In the genomic region with DNA sequence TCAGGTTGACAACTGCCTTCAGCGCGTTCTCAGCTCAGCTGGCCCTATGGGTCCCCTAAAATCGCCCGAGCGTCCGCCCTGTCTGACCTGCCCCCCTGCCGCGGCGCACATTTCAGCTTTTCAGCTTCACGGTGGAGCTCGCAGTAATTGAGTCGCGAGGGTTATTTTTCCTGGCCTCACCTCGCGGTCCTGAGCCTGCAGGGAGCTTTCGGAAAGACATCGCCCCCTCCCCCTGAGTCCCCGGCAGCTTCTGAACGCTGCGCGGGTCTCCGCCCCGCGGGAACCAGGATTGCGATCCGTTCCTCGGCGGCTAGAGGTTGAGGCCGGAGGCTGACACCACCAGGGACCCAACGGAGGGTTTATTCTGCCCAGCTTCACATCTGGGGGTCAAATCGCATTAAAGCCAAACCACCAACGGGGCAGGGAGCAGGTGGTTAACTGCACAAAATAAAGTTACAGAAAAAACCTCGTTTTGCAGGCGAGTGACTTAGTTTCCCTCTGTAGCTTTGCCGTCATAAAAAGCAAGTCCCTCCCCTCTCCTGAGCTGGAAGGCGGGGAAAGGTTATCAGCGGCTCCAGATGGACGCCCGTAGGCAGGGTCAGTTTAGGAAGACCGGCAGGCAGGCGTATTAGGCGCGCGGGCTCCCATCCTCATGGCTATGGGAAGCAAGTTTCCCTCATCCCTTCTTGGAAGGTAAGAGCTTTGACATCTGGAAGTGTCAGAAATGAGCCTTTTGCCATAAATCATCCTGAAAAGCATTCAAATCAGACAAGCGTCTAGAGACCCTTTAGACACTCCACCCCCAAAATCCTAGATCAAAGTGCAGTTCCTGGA, we compare ENCODE assay signal across 12 cellular contexts. TPM values are rescaled to one million over a fixed set of nuclear protein-coding genes. Genes with fewer than 3 reads are reported as not detected.
DNase-seq lines count a peak whose midpoint lies in the region; ATAC-seq and TF ChIP-seq lines count a peak whose summit lies in the region.
"Had no signal": no experiment of that assay in that cellular context is flagged by ENCODE, and none has a peak within 500 bp of the region (broad histone marks: within the 10 kb centered on the region; RNA-seq: fewer than 3 reads in every experiment).

No MANE protein-coding gene starts in this region.

- H3K9me3 ChIP-seq in heart right ventricle = no peaks in the 10 kb centered on the region
- H3K9me3 ChIP-seq: pancreas had no signal

- peaks cover 0 to 28% (median 16%) of the 10 kb centered on the region in 9 donors for H3K4me1 ChIP-seq in heart right ventricle

- H3K27ac ChIP-seq in heart right ventricle = no peak overlapping the region
- H3K27ac ChIP-seq: pancreas, PC-9 had no signal

- WGBS in heart right ventricle, 2 donors = 2 to 4% methylated on average over 45 of the region's 45 CpGs

- peak overlapping the region; percentile 27 for H3K4me3 ChIP-seq in H7 (ENCODE audit: insufficient read depth, low read depth, low read length)
- H3K4me3 ChIP-seq in heart right ventricle = peak overlapping the region; percentile 27 to 57 (median 44)
- H3K4me3 ChIP-seq: PC-9 had no signal

- peak; percentile 8 for ATAC-seq in SK-N-SH treated with all-trans-retinoic acid at 6 μM for 48 hours
- peak in 5 of 8 donors; percentile 47 to 61 (median 56) for ATAC-seq in heart right ventricle
- ATAC-seq in HG02678 (IDR thresholded peaks at IDR 0.05; ENCODE audit: unreplicated experiment) = no peak
- no peak for ATAC-seq in HG03135 (IDR thresholded peaks at IDR 0.05; ENCODE audit: unreplicated experiment)
- ATAC-seq: activated CD8-positive, alpha-beta memory T cell treated with anti-CD3 and anti-CD28 coated beads, Interleukin-2, amount 10 ng/mL, durations not matched to agents 7 days and 5 days; stimulated activated memory B cell treated with anti-CD40 and anti-IgM and Interleukin-4, amounts not matched to agents 10 μg/mL and 1 μg/mL and 100 μg/mL, for 72 hours had no signal

- peak; percentile 63 for DNase-seq in H7
- peak in 1 of 2 donors; percentile 11 for DNase-seq in heart right ventricle
- DNase-seq in retina = peak; percentile 73
- no peak for DNase-seq in AML-193 (lab: John Stamatoyannopoulos, UW)
- no peak for DNase-seq in DMS79 (lab: John Stamatoyannopoulos, UW)
- DNase-seq: activated CD8-positive, alpha-beta memory T cell treated with anti-CD3 and anti-CD28 coated beads, Interleukin-2, amount 10 ng/mL, durations not matched to agents 7 days and 5 days; PC-9 had no signal

- intact Hi-C loops in heart right ventricle (cut with DNase I) = no loop called here

- TF ChIP-seq CTCF in heart right ventricle (IDR thresholded peaks at IDR 0.05) = no peak

- H3K27me3 ChIP-seq in H7 (ENCODE audit: control insufficient read depth, insufficient read depth, low read length) (peaks cover 88% of the 10 kb centered on the region), heart right ventricle (peaks cover 0 to 99% (median 88%) of the 10 kb centered on the region in 7 donors)

- H3K36me3 ChIP-seq in H7 (replicated peaks; ENCODE audit: control insufficient read depth, insufficient read depth, low read length) (no peaks in the 10 kb centered on the region), heart right ventricle (no peaks in the 10 kb centered on the region)
- H3K36me3 ChIP-seq: pancreas had no signal

TF ChIP-seq in SK-N-SH treated with all-trans-retinoic acid at 6 μM for 48 hours, 23 proteins besides CTCF, POLR2A, EP300 and RAD21:
- TF ChIP-seq ESRRG (CRISPR knock-in tag; IDR thresholded peaks at IDR 0.05) = 0 out of 2 replicates have a peak, but pooled peaks have one; percentile 15
- 0 out of 2 replicates have a peak, but pooled peaks have one; percentile 21 for TF ChIP-seq CSDC2 (CRISPR knock-in tag; IDR thresholded peaks at IDR 0.05)
- 0 out of 2 replicates have a peak, but pooled peaks have one; percentile 16 for TF ChIP-seq ZNF8 (CRISPR knock-in tag; IDR thresholded peaks at IDR 0.05)
- no peak; the same call in 1 of the 2 replicates for TF ChIP-seq SNAI2 (CRISPR knock-in tag; IDR thresholded peaks at IDR 0.05)
- TF ChIP-seq BACH2 (CRISPR knock-in tag; IDR thresholded peaks at IDR 0.05; ENCODE audit: borderline replicate concordance) = 0 out of 2 replicates have a peak, but pooled peaks have one; percentile 40
- TF ChIP-seq, protein P1, sequence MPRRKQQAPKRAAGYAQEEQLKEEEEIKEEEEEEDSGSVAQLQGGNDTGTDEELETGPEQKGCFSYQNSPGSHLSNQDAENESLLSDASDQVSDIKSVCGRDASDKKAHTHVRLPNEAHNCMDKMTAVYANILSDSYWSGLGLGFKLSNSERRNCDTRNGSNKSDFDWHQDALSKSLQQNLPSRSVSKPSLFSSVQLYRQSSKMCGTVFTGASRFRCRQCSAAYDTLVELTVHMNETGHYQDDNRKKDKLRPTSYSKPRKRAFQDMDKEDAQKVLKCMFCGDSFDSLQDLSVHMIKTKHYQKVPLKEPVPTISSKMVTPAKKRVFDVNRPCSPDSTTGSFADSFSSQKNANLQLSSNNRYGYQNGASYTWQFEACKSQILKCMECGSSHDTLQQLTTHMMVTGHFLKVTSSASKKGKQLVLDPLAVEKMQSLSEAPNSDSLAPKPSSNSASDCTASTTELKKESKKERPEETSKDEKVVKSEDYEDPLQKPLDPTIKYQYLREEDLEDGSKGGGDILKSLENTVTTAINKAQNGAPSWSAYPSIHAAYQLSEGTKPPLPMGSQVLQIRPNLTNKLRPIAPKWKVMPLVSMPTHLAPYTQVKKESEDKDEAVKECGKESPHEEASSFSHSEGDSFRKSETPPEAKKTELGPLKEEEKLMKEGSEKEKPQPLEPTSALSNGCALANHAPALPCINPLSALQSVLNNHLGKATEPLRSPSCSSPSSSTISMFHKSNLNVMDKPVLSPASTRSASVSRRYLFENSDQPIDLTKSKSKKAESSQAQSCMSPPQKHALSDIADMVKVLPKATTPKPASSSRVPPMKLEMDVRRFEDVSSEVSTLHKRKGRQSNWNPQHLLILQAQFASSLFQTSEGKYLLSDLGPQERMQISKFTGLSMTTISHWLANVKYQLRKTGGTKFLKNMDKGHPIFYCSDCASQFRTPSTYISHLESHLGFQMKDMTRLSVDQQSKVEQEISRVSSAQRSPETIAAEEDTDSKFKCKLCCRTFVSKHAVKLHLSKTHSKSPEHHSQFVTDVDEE (CRISPR knock-in tag; IDR thresholded peaks at IDR 0.05) = peak; percentile 38; the same call in 1 of the 2 replicates

RNA-seq across cellular contexts. Expression of gene TWIST1, which starts 10.9 kb away (rescaled TPM):
- 0.18 and 2.3 TPM in 2 replicates for total RNA-seq in H7 (2014; rRNA removed; shearing (Covaris generic))
- total RNA-seq in heart right ventricle = 1 to 10 TPM in 7 of 10 donors, under 1 TPM in 3; 0.45 to 3.5 (median 1.3) TPM
- 1 to 10 TPM; 3.2 to 3.4 TPM for polyA plus RNA-seq in heart right ventricle

RNA-seq across cellular contexts. Expression of gene FERD3L, which starts 38.7 kb away (rescaled TPM):
- not detected in 2 replicates for total RNA-seq in H7 (2014; rRNA removed; shearing (Covaris generic))
- not detected for total RNA-seq in heart right ventricle
- under 1 TPM in 1 of 2 donors, not detected in 1; 0.09 TPM for polyA plus RNA-seq in heart right ventricle
- total RNA-seq: activated CD8-positive, alpha-beta memory T cell treated with anti-CD3 and anti-CD28 coated beads, Interleukin-2, amount 10 ng/mL, durations not matched to agents 7 days and 5 days; pancreas; PC-9 had no signal
- polyA plus RNA-seq: pancreas had no signal

Comparison
In these comparisons a context has a peak if more than half of its experiments do, and no peak if none do; other contexts are left out.
1. DNase-seq: peak in H7 (single experiment) and retina (single experiment); none in AML-193 (0 of 2) and DMS79 (single experiment).
2. ATAC-seq: peak in SK-N-SH treated with all-trans-retinoic acid at 6 μM for 48 hours (single experiment) and heart right ventricle (5 of 8); none in HG02678 (single experiment) and HG03135 (single experiment).